3 cellular contexts compared by ENCODE assay signal in genomic region chr15:66359740-66360139, GRCh38.
TF ChIP-seq lines count a peak whose summit lies in the region.

No MANE protein-coding gene starts in this region.

TF ChIP-seq in HCT116, 20 proteins besides CTCF, POLR2A, EP300 and RAD21:
- TF ChIP-seq, protein P1, sequence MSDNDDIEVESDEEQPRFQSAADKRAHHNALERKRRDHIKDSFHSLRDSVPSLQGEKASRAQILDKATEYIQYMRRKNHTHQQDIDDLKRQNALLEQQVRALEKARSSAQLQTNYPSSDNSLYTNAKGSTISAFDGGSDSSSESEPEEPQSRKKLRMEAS (IDR thresholded peaks at IDR 0.05): 0 out of 2 replicates have a peak, but pooled peaks have one; percentile 9
- TF ChIP-seq ELF1 (IDR thresholded peaks at IDR 0.05; ENCODE audit: borderline replicate concordance, low read depth) (no peak), SRF (IDR thresholded peaks at IDR 0.05; ENCODE audit: low read depth) (peak; percentile 31; the same call in 1 of the 2 replicates), SP1 (IDR thresholded peaks at IDR 0.05; ENCODE audit: low read depth) (peak; percentile 55), ZNF274 (IDR thresholded peaks at IDR 0.05; ENCODE audit: low read depth, low read length) (no peak), CBX3 (IDR thresholded peaks at IDR 0.05; ENCODE audit: low read depth) (no peak), ZFX (IDR thresholded peaks at IDR 0.05) (no peak), CEBPB (IDR thresholded peaks at IDR 0.05; ENCODE audit: low read depth) (peak; percentile 66; the same call in 1 of the 2 replicates), FOSL1 (IDR thresholded peaks at IDR 0.05; ENCODE audit: low read depth) (peak; percentile 75), JUND (IDR thresholded peaks at IDR 0.05) (peak; percentile 69)
- TF ChIP-seq, protein P2, sequence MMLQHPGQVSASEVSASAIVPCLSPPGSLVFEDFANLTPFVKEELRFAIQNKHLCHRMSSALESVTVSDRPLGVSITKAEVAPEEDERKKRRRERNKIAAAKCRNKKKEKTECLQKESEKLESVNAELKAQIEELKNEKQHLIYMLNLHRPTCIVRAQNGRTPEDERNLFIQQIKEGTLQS (IDR thresholded peaks at IDR 0.05): no peak
TF ChIP-seq in HCT116: peak in this region for 6.

TF ChIP-seq in GM12878, 131 proteins besides CTCF, POLR2A, EP300 and RAD21:
- TF ChIP-seq JUNB (IDR thresholded peaks at IDR 0.05) (peak; percentile 32; the same call in 1 of the 2 replicates), MLLT1 (IDR thresholded peaks at IDR 0.05) (no peak), MTA2 (IDR thresholded peaks at IDR 0.05; ENCODE audit: low read depth) (0 out of 2 replicates have a peak, but pooled peaks have one; percentile 21), SPI1 (IDR thresholded peaks at IDR 0.05; ENCODE audit: borderline replicate concordance, insufficient read depth, low read depth, low read length) (peak; percentile 49; the same call in 1 of the 2 replicates), JUND (IDR thresholded peaks at IDR 0.05; ENCODE audit: low read depth, low read length) (no peak), EGR1 (IDR thresholded peaks at IDR 0.05; ENCODE audit: borderline replicate concordance in 1 of 2, low read depth in 2 of 2, low read length in 2 of 2) (0 out of 3 replicates have a peak, but pooled peaks of 1 of the 2 experiments have one; percentile 43), NFYA (IDR thresholded peaks at IDR 0.05; ENCODE audit: borderline replicate concordance, low read depth, low read length) (no peak), CBX3 (IDR thresholded peaks at IDR 0.05; ENCODE audit: borderline replicate concordance, low read depth) (no peak), CREB1 (IDR thresholded peaks at IDR 0.05; ENCODE audit: low read depth) (peak; percentile 48; the same call in 1 of the 2 replicates), BRCA1 (IDR thresholded peaks at IDR 0.05; ENCODE audit: low read depth, low read length) (no peak), IKZF1 (conservative IDR thresholded peaks at IDR 0.05) (0 out of 2 replicates have a peak, but pooled peaks have one; percentile 26), CHD4 (IDR thresholded peaks at IDR 0.05) (no peak), SUZ12 (IDR thresholded peaks at IDR 0.05; ENCODE audit: unreplicated experiment) (no peak), ZBED1 (IDR thresholded peaks at IDR 0.05; ENCODE audit: borderline replicate concordance) (no peak), NFXL1 (IDR thresholded peaks at IDR 0.05; ENCODE audit: borderline replicate concordance) (no peak), ZSCAN29 (IDR thresholded peaks at IDR 0.05) (no peak), TCF7 (IDR thresholded peaks at IDR 0.05; ENCODE audit: borderline replicate concordance) (no peak), BHLHE40 (IDR thresholded peaks at IDR 0.05; ENCODE audit: borderline replicate concordance in 1 of 2, low read depth in 2 of 2, low read length in 1 of 2) (peak; percentile 42 to 44; a peak in 1 of 4 replicates), SMAD1 (IDR thresholded peaks at IDR 0.05; ENCODE audit: low read depth, partially characterized antibody) (no peak)
- TF ChIP-seq, protein P3, sequence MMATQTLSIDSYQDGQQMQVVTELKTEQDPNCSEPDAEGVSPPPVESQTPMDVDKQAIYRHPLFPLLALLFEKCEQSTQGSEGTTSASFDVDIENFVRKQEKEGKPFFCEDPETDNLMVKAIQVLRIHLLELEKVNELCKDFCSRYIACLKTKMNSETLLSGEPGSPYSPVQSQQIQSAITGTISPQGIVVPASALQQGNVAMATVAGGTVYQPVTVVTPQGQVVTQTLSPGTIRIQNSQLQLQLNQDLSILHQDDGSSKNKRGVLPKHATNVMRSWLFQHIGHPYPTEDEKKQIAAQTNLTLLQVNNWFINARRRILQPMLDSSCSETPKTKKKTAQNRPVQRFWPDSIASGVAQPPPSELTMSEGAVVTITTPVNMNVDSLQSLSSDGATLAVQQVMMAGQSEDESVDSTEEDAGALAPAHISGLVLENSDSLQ (IDR thresholded peaks at IDR 0.05): no peak
TF ChIP-seq in GM12878: peak in this region for 7.

TF ChIP-seq in SK-N-SH treated with all-trans-retinoic acid at 6 μM for 48 hours, 23 proteins besides CTCF, POLR2A, EP300 and RAD21:
- TF ChIP-seq ZNF8 (CRISPR knock-in tag; IDR thresholded peaks at IDR 0.05) (no peak), OSR1 (CRISPR knock-in tag; IDR thresholded peaks at IDR 0.05) (no peak), ISL1 (CRISPR knock-in tag; IDR thresholded peaks at IDR 0.05) (no peak), ESRRG (CRISPR knock-in tag; IDR thresholded peaks at IDR 0.05) (no peak), TOX (CRISPR knock-in tag; IDR thresholded peaks at IDR 0.05; ENCODE audit: borderline replicate concordance) (no peak), PPARA (CRISPR knock-in tag; IDR thresholded peaks at IDR 0.05; ENCODE audit: borderline replicate concordance) (no peak), GLIS3 (CRISPR knock-in tag; IDR thresholded peaks at IDR 0.05) (no peak), SNAI2 (CRISPR knock-in tag; IDR thresholded peaks at IDR 0.05) (no peak), ARNTL (CRISPR knock-in tag; IDR thresholded peaks at IDR 0.05; ENCODE audit: borderline replicate concordance, low read depth) (no peak), ZNF565 (CRISPR knock-in tag; conservative IDR thresholded peaks at IDR 0.05; ENCODE audit: low read depth) (no peak), CSRNP3 (CRISPR knock-in tag; IDR thresholded peaks at IDR 0.05) (no peak), ZC3H10 (CRISPR knock-in tag; IDR thresholded peaks at IDR 0.05) (no peak), TCF4 (CRISPR knock-in tag; IDR thresholded peaks at IDR 0.05; ENCODE audit: borderline replicate concordance) (no peak), ZNF70 (CRISPR knock-in tag; IDR thresholded peaks at IDR 0.05) (no peak), TSHZ2 (CRISPR knock-in tag; IDR thresholded peaks at IDR 0.05) (no peak), CSDC2 (CRISPR knock-in tag; IDR thresholded peaks at IDR 0.05) (no peak), RARB (CRISPR knock-in tag; IDR thresholded peaks at IDR 0.05) (no peak), ZFP30 (CRISPR knock-in tag; IDR thresholded peaks at IDR 0.05) (no peak)
